9 cellular contexts compared by ENCODE assay signal in genomic region chr13:32737679-32738078, GRCh38.
DNase-seq lines count a peak whose midpoint lies in the region; ATAC-seq and TF ChIP-seq lines count a peak whose summit lies in the region.
"Had no signal": no experiment of that assay in that cellular context is flagged by ENCODE, and none has a peak within 500 bp of the region (broad histone marks: within the 10 kb centered on the region; RNA-seq: fewer than 3 reads in every experiment).

No MANE protein-coding gene starts in this region.

- H3F3A ChIP-seq in GM23248 (ENCODE audit: insufficient read depth), result 0 out of 2 replicates have a peak, but pooled peaks cover 4% of the 10 kb centered on the region

- H4K20me1 ChIP-seq in GM23248 (ENCODE audit: insufficient read depth), result no peaks in the 10 kb centered on the region

- H3K4me1 Mint-ChIP-seq in activated T-helper 17 cell treated with anti-CD3 and anti-CD28 coated beads, Interleukin-2, amount 50 U/mL, for 72 hours, result peaks cover 29% of the 10 kb centered on the region
- peaks cover 16 to 22% (median 17%) of the 10 kb centered on the region in 3 donors for H3K4me1 Mint-ChIP-seq in naive B cell

- H3K4me3 ChIP-seq in GM12865 (ENCODE audit: low read depth, low read length), result peak overlapping the region; percentile 67
- peak overlapping the region; percentile 71 for H3K4me3 ChIP-seq in GM23248

- peak overlapping the region; percentile 65 for H3K27ac ChIP-seq in GM23248
- H3K27ac ChIP-seq: epithelial cell of prostate had no signal

- H3K4me2 ChIP-seq in GM23248 (ENCODE audit: unreplicated experiment), result peak overlapping the region; percentile 92

- H3K36me3 ChIP-seq in GM23248 (ENCODE audit: low read depth), result no peaks in the 10 kb centered on the region; the same call in 1 of the 2 replicates

- no peaks in the 10 kb centered on the region for H3K27me3 ChIP-seq in GM23248 (replicated peaks; ENCODE audit: insufficient read depth)

- H3K9me3 Mint-ChIP-seq in activated T-helper 17 cell treated with anti-CD3 and anti-CD28 coated beads, Interleukin-2, amount 50 U/mL, for 72 hours, result no peaks in the 10 kb centered on the region
- H3K9me3 Mint-ChIP-seq in naive B cell, result no peaks in the 10 kb centered on the region

- peaks cover 18% of the 10 kb centered on the region for H3K79me2 ChIP-seq in GM23248 (ENCODE audit: insufficient read depth)

- TF ChIP-seq CTCF in GM12865 (IDR thresholded peaks at IDR 0.05; ENCODE audit: insufficient read depth, low read depth, low read length, missing control alignments), result no peak
- no peak for TF ChIP-seq CTCF in GM20000 (IDR thresholded peaks at IDR 0.05; ENCODE audit: extremely low read depth, missing control alignments)

- WGBS in GM23248 (ENCODE audit: low coverage in 1 of 2, low lambda C conversion rate in 2 of 2, missing lambda C conversion rate in 2 of 2), 2 experiments, result 26 to 28% methylated on average over 1 of the region's 1 CpG

- no peaks in the 10 kb centered on the region for H3K9me3 ChIP-seq in GM23248 (ENCODE audit: low read depth)

- no peaks in the 10 kb centered on the region for H3K9me2 ChIP-seq in GM23248 (ENCODE audit: insufficient read depth)

- no peak for ATAC-seq in activated T-helper 17 cell treated with anti-CD3 and anti-CD28 coated beads, Interleukin-2, amount 50 U/mL, for 72 hours (replicated peaks)
- no peak for ATAC-seq in naive B cell (ENCODE audit: low read depth in 2 of 2)
- no peak for ATAC-seq in GM19351 (IDR thresholded peaks at IDR 0.05; ENCODE audit: unreplicated experiment)

- peak overlapping the region; percentile 82 for H2AFZ ChIP-seq in GM23248

- DNase-seq in GM12865 (ENCODE audit: low read depth) (no peak), GM23248 (peak; percentile 24), naive B cell (no peak), COLO668 (lab: John Stamatoyannopoulos, UW; ENCODE audit: unreplicated experiment) (no peak), SHP77 treated with DMSO at 0.1 percent for 48 hours (lab: John Stamatoyannopoulos, UW) (no peak), GM20000 (ENCODE audit: low spot score) (no peak)

- in situ Hi-C loops in GM23248 (cut with MboI), result no loop called here

- peak overlapping the region; percentile 81 for H3K9ac ChIP-seq in GM23248

- H3K36me3 Mint-ChIP-seq in activated T-helper 17 cell treated with anti-CD3 and anti-CD28 coated beads, Interleukin-2, amount 50 U/mL, for 72 hours (ENCODE audit: low read depth), result peaks cover 34% of the 10 kb centered on the region
- peaks cover 0 to 27% of the 10 kb centered on the region in 2 donors for H3K36me3 Mint-ChIP-seq in naive B cell

- H3K27me3 Mint-ChIP-seq in activated T-helper 17 cell treated with anti-CD3 and anti-CD28 coated beads, Interleukin-2, amount 50 U/mL, for 72 hours, result no peaks in the 10 kb centered on the region
- no peaks in the 10 kb centered on the region for H3K27me3 Mint-ChIP-seq in naive B cell

- peak overlapping the region; percentile 79 for H3K4me3 Mint-ChIP-seq in activated T-helper 17 cell treated with anti-CD3 and anti-CD28 coated beads, Interleukin-2, amount 50 U/mL, for 72 hours
- H3K4me3 Mint-ChIP-seq in naive B cell, result peak overlapping the region in 7 of 8 donors; percentile 45 to 81 (median 67)

- H3K27ac Mint-ChIP-seq in activated T-helper 17 cell treated with anti-CD3 and anti-CD28 coated beads, Interleukin-2, amount 50 U/mL, for 72 hours, result peak overlapping the region; percentile 85
- H3K27ac Mint-ChIP-seq in naive B cell, result peak overlapping the region in 5 of 6 donors; percentile 40 to 85 (median 82)

- peaks cover 40% of the 10 kb centered on the region for H3K4me1 ChIP-seq in GM23248 (ENCODE audit: insufficient read depth)
